ENCODE assay signal across 17 cellular contexts in the genomic region with DNA sequence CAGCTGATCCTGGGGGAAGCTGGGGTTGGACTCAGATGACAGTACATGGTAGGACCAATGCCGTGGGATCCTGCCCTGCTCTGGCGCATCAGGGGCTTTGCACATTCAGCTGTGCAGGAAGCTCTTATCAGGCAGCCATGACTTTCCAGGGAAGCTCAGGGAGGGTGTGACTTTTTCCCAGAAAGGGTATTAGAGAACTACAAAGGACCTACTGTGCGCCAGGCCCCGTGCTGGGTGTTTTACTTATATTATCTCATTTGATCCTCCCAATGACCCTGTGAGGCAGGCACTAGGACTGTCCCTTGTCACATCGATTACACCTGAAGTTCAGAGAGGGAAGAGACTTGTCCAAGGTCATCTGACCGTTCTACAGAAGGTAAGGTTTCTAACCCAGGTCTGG. TPM values are rescaled to one million over a fixed set of nuclear protein-coding genes. Genes with fewer than 3 reads are reported as not detected.
DNase-seq lines count a peak whose midpoint lies in the region; ATAC-seq and TF ChIP-seq lines count a peak whose summit lies in the region.
"Had no signal": no experiment of that assay in that cellular context is flagged by ENCODE, and none has a peak within 500 bp of the region (broad histone marks: within the 10 kb centered on the region; RNA-seq: fewer than 3 reads in every experiment).

No MANE protein-coding gene starts in this region.

- no peak for ATAC-seq in HG03108 (IDR thresholded peaks at IDR 0.05; ENCODE audit: unreplicated experiment)
- ATAC-seq: HCT116 had no signal

- H3K27me3 ChIP-seq in cardiac muscle cell (no peaks in the 10 kb centered on the region), left ventricle myocardium inferior (ENCODE audit: low read depth) (peaks cover 14% of the 10 kb centered on the region), A673 (replicated peaks; ENCODE audit: insufficient read depth, low read depth, low read length, poor library complexity) (no peaks in the 10 kb centered on the region)
- no peaks in the 10 kb centered on the region for H3K27me3 ChIP-seq in CD4-positive, alpha-beta memory T cell (ENCODE audit: insufficient read depth, low read length)
- H3K27me3 ChIP-seq: BLaER1 treated with 17β-estradiol and CSF1 and Interleukin-3, amounts not matched to agents 10 nM and 100 nM had no signal

- DNase-seq in cardiac muscle cell (ENCODE audit: low read depth in 1 of 2, low spot score in 1 of 2) (no peak), left ventricle myocardium inferior (no peak), epithelial cell of prostate (ENCODE audit: low read depth, low spot score) (no peak), neural crest cell (ENCODE audit: low read depth, low spot score) (no peak), HEK293T (ENCODE audit: extremely low spot score) (no peak), A673 (ENCODE audit: low spot score) (no peak)
- no peak for DNase-seq in CD4-positive, alpha-beta memory T cell
- DNase-seq: 8988T, Caco-2, GM23248, H7, IMR-90, KBM-7 had no signal

- H3K27me3 Mint-ChIP-seq in neural crest cell (ENCODE audit: low read depth): no peaks in the 10 kb centered on the region
- H3K27me3 Mint-ChIP-seq in CD4-positive, alpha-beta memory T cell: no peaks in the 10 kb centered on the region
- H3K27me3 Mint-ChIP-seq: B cell had no signal

- no peak overlapping the region for H3K4me3 Mint-ChIP-seq in neural crest cell
- no peak overlapping the region for H3K4me3 Mint-ChIP-seq in CD4-positive, alpha-beta memory T cell
- H3K4me3 Mint-ChIP-seq: B cell had no signal

- no peaks in the 10 kb centered on the region for H3K9me3 ChIP-seq in cardiac muscle cell (ENCODE audit: low read depth)
- no peaks in the 10 kb centered on the region for H3K9me3 ChIP-seq in left ventricle myocardium inferior (replicated peaks)
- no peaks in the 10 kb centered on the region for H3K9me3 ChIP-seq in CD4-positive, alpha-beta memory T cell (ENCODE audit: control insufficient read depth in 1 of 2, low read length in 2 of 2)
- no peaks in the 10 kb centered on the region for H3K9me3 ChIP-seq in A673 (ENCODE audit: low read depth, low read length, poor library complexity, severe bottlenecking)
- H3K9me3 ChIP-seq: Caco-2 had no signal

- peak overlapping the region; percentile 54 for H3K27ac ChIP-seq in cardiac muscle cell
- no peak overlapping the region for H3K27ac ChIP-seq in left ventricle myocardium inferior (replicated peaks)
- H3K27ac ChIP-seq in epithelial cell of prostate: peak overlapping the region; percentile 22
- no peak overlapping the region for H3K27ac ChIP-seq in CD4-positive, alpha-beta memory T cell (ENCODE audit: low read depth, low read length)
- no peak overlapping the region for H3K27ac ChIP-seq in A673 (ENCODE audit: low read depth, low read length, poor library complexity, severe bottlenecking)
- H3K27ac ChIP-seq: BLaER1 treated with 17β-estradiol and CSF1 and Interleukin-3, amounts not matched to agents 10 nM and 100 nM; GM23248 had no signal

- BruUV-seq in A673 (replicated peaks; lab: Mats Ljungman, UMichigan): no TSS peak

- POLR2A ChIA-PET in HEK293T (lab: Yijun Ruan, JAX): no interaction called here
- POLR2A ChIA-PET in CD4-positive, alpha-beta memory T cell (lab: Charles Lee; ENCODE audit: partially characterized antibody): no interaction called here
- POLR2A ChIA-PET in A673 (lab: Charles Lee; ENCODE audit: low non-redundant PET): no interaction called here

- peaks cover 31% of the 10 kb centered on the region for H3K4me1 ChIP-seq in cardiac muscle cell (ENCODE audit: low read depth)
- no peaks in the 10 kb centered on the region for H3K4me1 ChIP-seq in left ventricle myocardium inferior
- H3K4me1 ChIP-seq in CD4-positive, alpha-beta memory T cell (ENCODE audit: insufficient read depth, low read length): no peaks in the 10 kb centered on the region
- H3K4me1 ChIP-seq in A673 (ENCODE audit: insufficient read depth, low read length, poor library complexity, severe bottlenecking): no peaks in the 10 kb centered on the region
- H3K4me1 ChIP-seq: Caco-2 had no signal

- intact Hi-C loops in left ventricle myocardium inferior (cut with micrococcal nuclease) (no loop called here), A673 (cut with micrococcal nuclease; ENCODE audit: unreplicated experiment) (no loop called here)
- intact Hi-C loops in CD4-positive, alpha-beta memory T cell (cut with micrococcal nuclease): no loop called here

- no peak for TF ChIP-seq CTCF in cardiac muscle cell (IDR thresholded peaks at IDR 0.05; ENCODE audit: low read depth, low read length)
- TF ChIP-seq CTCF in left ventricle myocardium inferior (IDR thresholded peaks at IDR 0.05; ENCODE audit: borderline replicate concordance): no peak
- TF ChIP-seq CTCF in neural crest cell (conservative IDR thresholded peaks at IDR 0.05): no peak
- no peak for TF ChIP-seq CTCF in A673 (conservative IDR thresholded peaks at IDR 0.05; ENCODE audit: low read depth, low read length)

- H3K4me1 Mint-ChIP-seq in neural crest cell: peaks cover 42% of the 10 kb centered on the region
- H3K4me1 Mint-ChIP-seq in CD4-positive, alpha-beta memory T cell: no peaks in the 10 kb centered on the region
- H3K4me1 Mint-ChIP-seq: B cell had no signal

- H3K27ac Mint-ChIP-seq in neural crest cell (ENCODE audit: unreplicated experiment): peak overlapping the region; percentile 90
- no peak overlapping the region for H3K27ac Mint-ChIP-seq in CD4-positive, alpha-beta memory T cell
- H3K27ac Mint-ChIP-seq: B cell had no signal

- H3K4me3 ChIP-seq in cardiac muscle cell: no peak overlapping the region
- H3K4me3 ChIP-seq in left ventricle myocardium inferior: no peak overlapping the region
- H3K4me3 ChIP-seq in CD4-positive, alpha-beta memory T cell (ENCODE audit: low read length in 2 of 2): no peak overlapping the region
- H3K4me3 ChIP-seq in A673 (ENCODE audit: low read depth, low read length, poor library complexity, severe bottlenecking): no peak overlapping the region
- H3K4me3 ChIP-seq: BLaER1 treated with 17β-estradiol and CSF1 and Interleukin-3, amounts not matched to agents 10 nM and 100 nM; GM23248 had no signal

- H3K36me3 Mint-ChIP-seq in neural crest cell (ENCODE audit: low read depth): no peaks in the 10 kb centered on the region
- no peaks in the 10 kb centered on the region for H3K36me3 Mint-ChIP-seq in CD4-positive, alpha-beta memory T cell

- CTCF ChIA-PET in HEK293T (lab: Yijun Ruan, JAX) (no interaction called here), A673 (lab: Charles Lee) (no interaction called here)
- CTCF ChIA-PET in CD4-positive, alpha-beta memory T cell (lab: Charles Lee; ENCODE audit: partially characterized antibody): interaction anchor here (1.4 to 13.1 kb wide), 2 partner anchors 8 to 240 kb away, joined by 4 to 371 read pairs; no protein-coding TSS in a partner anchor

- H3K9me3 Mint-ChIP-seq in neural crest cell: no peaks in the 10 kb centered on the region
- no peaks in the 10 kb centered on the region for H3K9me3 Mint-ChIP-seq in CD4-positive, alpha-beta memory T cell

- H3K36me3 ChIP-seq in cardiac muscle cell (no peaks in the 10 kb centered on the region), left ventricle myocardium inferior (no peaks in the 10 kb centered on the region), A673 (ENCODE audit: insufficient read depth, low read length, poor library complexity, severe bottlenecking) (no peaks in the 10 kb centered on the region)
- H3K36me3 ChIP-seq in CD4-positive, alpha-beta memory T cell (ENCODE audit: insufficient read depth, low read length): no peaks in the 10 kb centered on the region
- H3K36me3 ChIP-seq: BLaER1 treated with 17β-estradiol and CSF1 and Interleukin-3, amounts not matched to agents 10 nM and 100 nM had no signal

TF ChIP-seq in HEK293T, 16 proteins besides CTCF, POLR2A, EP300 and RAD21:
- TF ChIP-seq BHLHE40 (IDR thresholded peaks at IDR 0.05; ENCODE audit: borderline replicate concordance) (no peak), SUZ12 (IDR thresholded peaks at IDR 0.05) (no peak), ELF4 (IDR thresholded peaks at IDR 0.05) (no peak)

RNA-seq across cellular contexts. Expression of a gene that starts 23.7 kb away (rescaled TPM):
- total RNA-seq in cardiac muscle cell (20.6 and 25.2 TPM in 2 replicates), left ventricle myocardium inferior (6.3 TPM), neural crest cell (13.4 and 16.6 TPM in 2 replicates), A673 (2021) (20.4 and 28.8 TPM in 2 replicates)
- 5.7 and 10.1 TPM in 2 replicates for polyA plus RNA-seq in cardiac muscle cell
- total RNA-seq in CD4-positive, alpha-beta memory T cell: 100 to 1,000 TPM; 374 to 375 TPM
- polyA plus RNA-seq in CD4-positive, alpha-beta memory T cell: 10 to 100 TPM in 1 of 2 donors, 1 to 10 TPM in 1; 1.9 to 35.6 TPM

Comparison
In these comparisons a context has a peak if more than half of its experiments do, and no peak if none do; other contexts are left out.
1. H3K27ac ChIP-seq: peak in cardiac muscle cell (single experiment) and epithelial cell of prostate (single experiment); none in left ventricle myocardium inferior (single experiment), CD4-positive, alpha-beta memory T cell (single experiment) and A673 (single experiment).
2. RNA of a gene that starts 23.7 kb away (total RNA-seq): 374 to 375 TPM in CD4-positive, alpha-beta memory T cell; 20.6 to 25.2 TPM in cardiac muscle cell, 20.4 to 28.8 TPM in A673, 13.4 to 16.6 TPM in neural crest cell and 6.3 TPM in left ventricle myocardium inferior (single experiment); every median in the first group is over 10 times any median in the second.